ENCODE assay signal across 22 cellular contexts in the genomic region with DNA sequence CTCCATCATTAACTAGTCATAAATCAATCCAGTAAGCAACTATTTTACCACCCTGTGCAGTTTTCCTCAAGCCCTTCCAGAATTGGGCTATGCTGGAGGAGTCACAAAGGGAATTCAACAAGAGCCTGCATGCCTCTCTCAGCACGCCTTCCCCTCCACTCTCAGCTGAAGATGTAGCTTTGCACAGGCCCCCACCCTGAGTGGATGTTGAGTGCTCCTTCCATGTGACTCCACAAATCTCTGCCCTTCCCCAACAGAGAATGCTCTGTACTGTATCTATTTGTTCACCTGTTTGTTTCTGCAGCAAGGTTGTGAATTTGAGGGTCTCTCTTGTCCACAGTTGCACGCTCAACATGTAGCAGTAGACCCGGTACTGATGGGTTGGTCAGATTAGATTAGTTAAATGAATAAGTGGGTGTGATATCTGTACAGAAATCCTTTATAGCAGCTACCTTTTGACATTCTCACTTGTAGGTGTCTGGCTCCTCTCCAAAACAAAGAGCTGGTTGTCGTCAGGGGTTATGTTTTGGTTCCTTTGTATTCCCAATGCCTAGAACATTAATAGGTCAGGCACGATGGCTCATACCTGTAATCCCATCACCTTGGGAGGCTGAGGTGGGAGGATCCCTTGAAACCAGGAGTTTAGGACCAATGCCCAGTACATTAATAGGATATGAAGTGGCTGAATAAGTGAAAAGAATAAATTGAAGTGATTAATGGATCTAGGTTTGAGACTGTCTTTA.
A peak's percentile ranks its signal among the peaks of the same experiment; 100 is the strongest.
DNase-seq lines count a peak whose midpoint lies in the region; ATAC-seq, FAIRE-seq and TF ChIP-seq lines count a peak whose summit lies in the region.
"Had no signal": no experiment of that assay in that cellular context is flagged by ENCODE, and none has a peak within 500 bp of the region (broad histone marks: within the 10 kb centered on the region; RNA-seq: fewer than 3 reads in every experiment).

No MANE protein-coding gene starts in this region.

- no peak overlapping the region for H3K4me3 Mint-ChIP-seq in nephron
- H3K4me3 Mint-ChIP-seq: activated CD4-positive, alpha-beta memory T cell treated with anti-CD3 and anti-CD28 coated beads, Interleukin-2, amount 10 ng/mL, durations not matched to agents 7 days and 5 days; activated T-cell treated with anti-CD3 and anti-CD28 coated beads, Interleukin-2, amount 50 U/mL, for 24 hours; naive thymus-derived CD4-positive, alpha-beta T cell; stimulated activated naive B cell treated with anti-CD40 and anti-IgM and Interleukin-4, amounts not matched to agents 10 μg/mL and 1 μg/mL and 100 μg/mL, for 72 hours; T-cell had no signal

- no peak overlapping the region for H3K4me3 ChIP-seq in PC-3 (ENCODE audit: low read length)
- no peak overlapping the region for H3K4me3 ChIP-seq in kidney (ENCODE audit: low read length in 2 of 2)
- H3K4me3 ChIP-seq: BLaER1 treated with 17β-estradiol and CSF1 and Interleukin-3, amounts not matched to agents 10 nM and 100 nM; dorsolateral prefrontal cortex; Peyer's patch; tibial artery had no signal

- H3K4me1 Mint-ChIP-seq in nephron: peaks cover 15% of the 10 kb centered on the region
- H3K4me1 Mint-ChIP-seq: activated CD4-positive, alpha-beta memory T cell treated with anti-CD3 and anti-CD28 coated beads, Interleukin-2, amount 10 ng/mL, durations not matched to agents 7 days and 5 days; naive thymus-derived CD4-positive, alpha-beta T cell; T-cell had no signal

- H3K9me2 ChIP-seq in PC-3 (replicated peaks; ENCODE audit: low read length): no peaks in the 10 kb centered on the region

- intact Hi-C loops in PC-3 (cut with micrococcal nuclease) (loop anchor here (10.0 kb wide), 1 partner anchor 299 kb away; no protein-coding TSS in a partner anchor), kidney (cut with DNase I) (loop anchor here (10.0 kb wide), 1 partner anchor 299 kb away; no protein-coding TSS in a partner anchor)

- no peak for FAIRE-seq in kidney (lab: Jason Lieb, UNC)

- H4K20me1 ChIP-seq in PC-3 (ENCODE audit: low read length): no peaks in the 10 kb centered on the region
- H4K20me1 ChIP-seq: BLaER1 treated with 17β-estradiol and CSF1 and Interleukin-3, amounts not matched to agents 10 nM and 100 nM had no signal

- H2AFZ ChIP-seq in PC-3 (ENCODE audit: low read length): no peak overlapping the region

- H3K27ac ChIP-seq in PC-3 (ENCODE audit: low read length): no peak overlapping the region
- no peak overlapping the region for H3K27ac ChIP-seq in kidney (ENCODE audit: low read depth in 2 of 2, low read length in 2 of 2)
- H3K27ac ChIP-seq: BLaER1 treated with 17β-estradiol and CSF1 and Interleukin-3, amounts not matched to agents 10 nM and 100 nM; dorsolateral prefrontal cortex had no signal

- H3K4me2 ChIP-seq in PC-3 (ENCODE audit: low read length): no peak overlapping the region
- H3K4me2 ChIP-seq: BLaER1 treated with 17β-estradiol and CSF1 and Interleukin-3, amounts not matched to agents 10 nM and 100 nM had no signal

- H3K36me3 ChIP-seq in PC-3 (ENCODE audit: low read depth, low read length) (no peaks in the 10 kb centered on the region), kidney (ENCODE audit: control insufficient read depth in 1 of 2, insufficient read depth in 2 of 2, low read length in 2 of 2) (no peaks in the 10 kb centered on the region)
- H3K36me3 ChIP-seq: BLaER1 treated with 17β-estradiol and CSF1 and Interleukin-3, amounts not matched to agents 10 nM and 100 nM; Peyer's patch; tibial artery had no signal

- H3K27ac Mint-ChIP-seq in nephron: peak overlapping the region; percentile 28 to 83 (median 46)
- H3K27ac Mint-ChIP-seq: activated CD4-positive, alpha-beta memory T cell treated with anti-CD3 and anti-CD28 coated beads, Interleukin-2, amount 10 ng/mL, durations not matched to agents 7 days and 5 days; activated naive CD4-positive, alpha-beta T cell treated with anti-CD3 and anti-CD28 coated beads, Interleukin-2, amount 50 U/mL, for 72 hours; activated T-cell treated with anti-CD3 and anti-CD28 coated beads, Interleukin-2, amount 50 U/mL, for 24 hours; naive thymus-derived CD4-positive, alpha-beta T cell; stimulated activated naive B cell treated with anti-CD40 and anti-IgM and Interleukin-4, amounts not matched to agents 10 μg/mL and 1 μg/mL and 100 μg/mL, for 72 hours; T-cell had no signal

- POLR2A ChIA-PET in PC-3 (lab: Charles Lee; ENCODE audit: unreplicated experiment): no interaction called here

- H3K36me3 Mint-ChIP-seq in nephron (ENCODE audit: low read depth): no peaks in the 10 kb centered on the region
- H3K36me3 Mint-ChIP-seq: activated naive CD4-positive, alpha-beta T cell treated with anti-CD3 and anti-CD28 coated beads, Interleukin-2, amount 50 U/mL, for 72 hours; naive thymus-derived CD4-positive, alpha-beta T cell; T-cell had no signal

- BruUV-seq in PC-3 (replicated peaks; lab: Mats Ljungman, UMichigan): no TSS peak

- H3K27me3 Mint-ChIP-seq in nephron (ENCODE audit: low read depth): peaks cover 2% of the 10 kb centered on the region
- H3K27me3 Mint-ChIP-seq: activated CD4-positive, alpha-beta memory T cell treated with anti-CD3 and anti-CD28 coated beads, Interleukin-2, amount 10 ng/mL, durations not matched to agents 7 days and 5 days; activated T-cell treated with anti-CD3 and anti-CD28 coated beads, Interleukin-2, amount 50 U/mL, for 24 hours had no signal

- DNase-seq in DMS79 treated with DMSO at 0.1 percent for 48 hours (lab: John Stamatoyannopoulos, UW) (peak; percentile 77), NCI-H128 (lab: John Stamatoyannopoulos, UW; ENCODE audit: unreplicated experiment) (peak; percentile 21), PC-3 (peak; percentile 15), kidney (no peak), inferior parietal cortex (ENCODE audit: extremely low spot score) (no peak)
- DNase-seq: activated CD4-positive, alpha-beta memory T cell treated with anti-CD3 and anti-CD28 coated beads, Interleukin-2, amount 10 ng/mL, durations not matched to agents 7 days and 5 days; activated T-cell treated with anti-CD3 and anti-CD28 coated beads, Interleukin-2, amount 50 U/mL, for 24 hours; DMS 273 treated with DMSO at 0.1 percent for 48 hours; KBM-7; mammary epithelial cell; naive thymus-derived CD4-positive, alpha-beta T cell; NCI-H524 treated with DMSO at 0.1 percent for 48 hours; stimulated activated CD4-positive, alpha-beta T cell treated with anti-CD3 and anti-CD28 coated beads, Interleukin-12 subunit alpha, Interleukin-12 subunit beta, amount 100 ng/mL, for 4 hours; stimulated activated naive B cell treated with anti-CD40 and anti-IgM and Interleukin-4, amounts not matched to agents 10 μg/mL and 1 μg/mL and 100 μg/mL, for 72 hours; T-cell; tibial artery had no signal

- H3K27me3 ChIP-seq in PC-3 (ENCODE audit: low read length): no peaks in the 10 kb centered on the region
- H3K27me3 ChIP-seq: BLaER1 treated with 17β-estradiol and CSF1 and Interleukin-3, amounts not matched to agents 10 nM and 100 nM; dorsolateral prefrontal cortex; Peyer's patch; tibial artery had no signal

- no peak for ATAC-seq in PC-3
- ATAC-seq in GM18498 (IDR thresholded peaks at IDR 0.05; ENCODE audit: unreplicated experiment): no peak
- ATAC-seq: activated naive CD4-positive, alpha-beta T cell treated with anti-CD3 and anti-CD28 coated beads, Interleukin-2, amount 50 U/mL, for 72 hours; naive thymus-derived CD4-positive, alpha-beta T cell; stimulated activated naive B cell treated with anti-CD40 and anti-IgM and Interleukin-4, amounts not matched to agents 10 μg/mL and 1 μg/mL and 100 μg/mL, for 72 hours; T-cell had no signal

- no peaks in the 10 kb centered on the region for H3K79me2 ChIP-seq in PC-3 (ENCODE audit: low read length)

- H3K9me3 Mint-ChIP-seq in nephron: no peaks in the 10 kb centered on the region
- H3K9me3 Mint-ChIP-seq: activated CD4-positive, alpha-beta memory T cell treated with anti-CD3 and anti-CD28 coated beads, Interleukin-2, amount 10 ng/mL, durations not matched to agents 7 days and 5 days; activated T-cell treated with anti-CD3 and anti-CD28 coated beads, Interleukin-2, amount 50 U/mL, for 24 hours had no signal

- no peaks in the 10 kb centered on the region for H3F3A ChIP-seq in PC-3 (ENCODE audit: low read length, unreplicated experiment)

- H3K9me3 ChIP-seq in PC-3 (ENCODE audit: low read length): no peaks in the 10 kb centered on the region
- no peaks in the 10 kb centered on the region for H3K9me3 ChIP-seq in kidney (ENCODE audit: control insufficient read depth in 1 of 2, low read length in 2 of 2)
- H3K9me3 ChIP-seq: BLaER1 treated with 17β-estradiol and CSF1 and Interleukin-3, amounts not matched to agents 10 nM and 100 nM; Peyer's patch; tibial artery had no signal

- no peaks in the 10 kb centered on the region for H3K4me1 ChIP-seq in PC-3 (ENCODE audit: insufficient read depth, low read length)
- H3K4me1 ChIP-seq in kidney (ENCODE audit: control insufficient read depth in 1 of 2, insufficient read depth in 1 of 2, low read depth in 1 of 2, low read length in 2 of 2): no peaks in the 10 kb centered on the region

- H3K9ac ChIP-seq in PC-3 (ENCODE audit: low read length): no peak overlapping the region
- no peak overlapping the region for H3K9ac ChIP-seq in kidney (ENCODE audit: low read length in 2 of 2)
- H3K9ac ChIP-seq: BLaER1 treated with 17β-estradiol and CSF1 and Interleukin-3, amounts not matched to agents 10 nM and 100 nM had no signal

- CTCF ChIA-PET in PC-3 (lab: Charles Lee): no interaction called here

- TF ChIP-seq CTCF in PC-3 (conservative IDR thresholded peaks at IDR 0.05; ENCODE audit: low read depth, low read length): no peak
- no peak for TF ChIP-seq CTCF in nephron (IDR thresholded peaks at IDR 0.05; ENCODE audit: unreplicated experiment in 3 of 3)
- no peak for TF ChIP-seq CTCF in kidney (IDR thresholded peaks at IDR 0.05; ENCODE audit: borderline replicate concordance, extremely low read depth, insufficient read depth)

Comparison
In these comparisons a context has a peak if more than half of its experiments do, and no peak if none do; other contexts are left out.
1. DNase-seq: peak in DMS79 treated with DMSO at 0.1 percent for 48 hours (single experiment), NCI-H128 (single experiment) and PC-3 (single experiment); none in kidney (single experiment) and inferior parietal cortex (single experiment).